ENCODE assay signal across 8 cellular contexts in the genomic region with DNA sequence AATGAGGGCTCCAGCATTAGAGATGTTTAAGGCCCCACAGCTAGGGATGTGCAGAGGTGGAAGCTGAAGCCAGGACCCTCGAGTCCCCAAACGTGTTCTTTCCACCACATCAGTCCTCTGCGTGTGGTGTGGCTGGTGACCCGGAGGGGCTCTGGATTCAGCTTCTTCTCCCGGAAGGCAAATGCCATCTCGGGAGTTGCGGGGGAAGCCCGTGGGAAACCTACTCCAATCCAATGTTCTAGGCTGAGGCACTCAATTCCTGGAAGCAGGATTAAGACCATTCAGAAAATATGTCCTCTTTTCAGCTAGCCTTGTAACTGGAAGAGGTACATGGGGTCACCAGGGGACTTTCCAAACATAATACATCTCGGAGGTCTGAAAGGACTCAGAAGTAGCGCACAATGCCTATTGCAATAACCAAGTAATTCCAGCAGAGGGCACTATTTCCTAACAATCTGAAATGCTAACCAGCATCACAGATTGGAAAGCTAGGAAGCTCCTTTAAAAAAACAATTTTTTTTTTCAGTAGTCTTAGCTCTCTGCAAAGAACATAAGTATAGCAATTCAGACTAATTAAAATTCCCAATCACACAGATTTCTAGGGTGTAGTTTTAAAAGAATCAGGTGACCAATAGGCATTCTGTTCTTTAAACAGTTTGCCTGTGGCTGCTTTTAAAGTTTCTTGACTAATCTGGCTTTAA. TPM values are rescaled to one million over a fixed set of nuclear protein-coding genes. Genes with fewer than 3 reads are reported as not detected.
A peak's percentile ranks its signal among the peaks of the same experiment; 100 is the strongest.
DNase-seq lines count a peak whose midpoint lies in the region; ATAC-seq and TF ChIP-seq lines count a peak whose summit lies in the region.

No MANE protein-coding gene starts in this region.

- peak; percentile 82 for TF ChIP-seq CTCF in astrocyte of the cerebellum (IDR thresholded peaks at IDR 0.05; ENCODE audit: low read depth, low read length, missing control alignments)

- H3K27me3 ChIP-seq in skeletal muscle satellite cell (ENCODE audit: control insufficient read depth, insufficient read depth, low read length) (peaks cover 19% of the 10 kb centered on the region), MG63 (peaks cover 27% of the 10 kb centered on the region)

- no peak overlapping the region for H3K9ac ChIP-seq in skeletal muscle satellite cell (ENCODE audit: low read depth, low read length)

- H3K36me3 ChIP-seq in skeletal muscle satellite cell (ENCODE audit: insufficient read depth, low read length) = no peaks in the 10 kb centered on the region
- no peaks in the 10 kb centered on the region for H3K36me3 ChIP-seq in MG63

- in situ Hi-C loops in astrocyte of the cerebellum (cut with HindIII; ENCODE audit: low sequenced_read_pairs) = loop anchor here (10.0 kb wide), 1 partner anchor 316 kb away; no protein-coding TSS in a partner anchor

- peak overlapping the region; percentile 26 for H3K4me2 ChIP-seq in skeletal muscle satellite cell (ENCODE audit: low read length)

- H3K4me3 ChIP-seq in astrocyte of the cerebellum (ENCODE audit: low read depth, low read length) (no peak overlapping the region), skeletal muscle satellite cell (ENCODE audit: low read length) (no peak overlapping the region), MG63 (no peak overlapping the region)

- H3K9me3 ChIP-seq in skeletal muscle satellite cell (replicated peaks; ENCODE audit: low read length) (no peaks in the 10 kb centered on the region), MG63 (peaks cover 8% of the 10 kb centered on the region; the same call in 1 of the 2 replicates)

- ATAC-seq in GM19455 (IDR thresholded peaks at IDR 0.05; ENCODE audit: unreplicated experiment) = peak; percentile 77

- peaks cover 3% of the 10 kb centered on the region for H3K4me1 ChIP-seq in skeletal muscle satellite cell (ENCODE audit: control insufficient read depth, insufficient read depth, low read length)

- DNase-seq in D341Med (ENCODE audit: low spot score) = peak; percentile 52
- peak; percentile 52 for DNase-seq in NCI-H2196 (lab: John Stamatoyannopoulos, UW; ENCODE audit: unreplicated experiment)
- DNase-seq in astrocyte of the cerebellum (ENCODE audit: low read depth) = peak; percentile 65
- peak; percentile 30 for DNase-seq in iPS DF 19.7 (ENCODE audit: low read depth, low spot score)
- DNase-seq in MG63 = no peak
- no peak for DNase-seq in activated naive CD4-positive, alpha-beta T cell treated with Interleukin-2 at 50 U/mL for 16 hours

RNA-seq across cellular contexts. Expression of gene BNC1, which starts 36.2 kb away (rescaled TPM):
- total RNA-seq in skeletal muscle satellite cell (2012; rRNA removed) = 3.7 and 5.8 TPM in 2 replicates
- 23.5 and 28.6 TPM in 2 replicates for total RNA-seq in MG63 (2014; rRNA removed; shearing (Covaris generic); ENCODE audit: low replicate concordance)

RNA-seq across cellular contexts. Expression of gene HDGFL3, which starts 40.7 kb away (rescaled TPM):
- total RNA-seq in skeletal muscle satellite cell (2012; rRNA removed) = 16.4 and 30.2 TPM in 2 replicates
- 24.9 and 42.7 TPM in 2 replicates for total RNA-seq in MG63 (2014; rRNA removed; shearing (Covaris generic); ENCODE audit: low replicate concordance)

Comparison
In these comparisons a context has a peak if more than half of its experiments do, and no peak if none do; other contexts are left out.
1. DNase-seq: peak in D341Med (single experiment), NCI-H2196 (single experiment), astrocyte of the cerebellum (single experiment) and iPS DF 19.7 (single experiment); none in MG63 (single experiment) and activated naive CD4-positive, alpha-beta T cell treated with Interleukin-2 at 50 U/mL for 16 hours (single experiment).